Comparison of ENCODE assay signal across 2 cellular contexts in the genomic region with DNA sequence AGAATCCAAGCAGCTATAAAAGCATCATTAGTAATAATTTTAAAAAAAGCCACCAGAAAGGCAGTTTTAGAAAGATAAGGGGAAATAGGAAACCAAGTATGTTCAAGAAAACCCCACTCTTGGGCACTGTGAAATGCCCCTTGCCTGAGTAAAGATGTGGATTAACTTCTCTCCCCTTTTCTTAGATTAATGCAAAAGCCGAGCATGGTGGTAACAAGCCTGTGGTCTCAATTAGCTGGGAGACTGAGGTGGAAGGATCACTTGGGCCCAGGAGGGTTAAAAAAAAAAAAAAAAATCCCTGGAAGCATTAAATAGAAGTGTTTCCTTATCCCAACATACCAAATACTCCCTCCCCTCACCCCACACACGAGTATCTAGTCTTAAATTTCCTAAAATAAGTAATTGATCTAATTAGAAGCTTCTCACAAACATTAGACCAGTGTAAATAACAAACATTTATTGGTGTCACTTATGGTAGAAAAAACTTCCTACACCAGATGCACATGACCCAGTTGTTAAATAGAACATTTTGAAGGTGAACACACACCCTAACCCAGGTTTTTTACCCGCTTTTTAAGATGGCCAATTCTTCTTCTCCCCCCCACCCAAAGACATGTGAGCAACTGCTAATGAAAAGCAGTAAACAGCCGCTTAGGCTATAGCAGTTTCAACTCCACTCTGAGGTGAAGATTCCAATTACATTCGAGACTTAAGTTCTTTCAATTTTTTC.
TF ChIP-seq lines count a peak whose summit lies in the region.

No MANE protein-coding gene starts in this region.

TF ChIP-seq in SK-N-SH, 30 proteins besides CTCF, POLR2A, EP300 and RAD21 (continued from another document):
- TF ChIP-seq REST (IDR thresholded peaks at IDR 0.05; ENCODE audit: low read depth, low read length): no peak
- no peak for TF ChIP-seq SIN3A (IDR thresholded peaks at IDR 0.05; ENCODE audit: borderline replicate concordance, low read depth, low read length)
- no peak for TF ChIP-seq TEAD4 (IDR thresholded peaks at IDR 0.05; ENCODE audit: borderline replicate concordance, insufficient read depth)
- no peak for TF ChIP-seq ZBTB33 (IDR thresholded peaks at IDR 0.05; ENCODE audit: borderline replicate concordance, low read depth)
- TF ChIP-seq MXI1 (IDR thresholded peaks at IDR 0.05; ENCODE audit: low read depth, low read length): no peak
- TF ChIP-seq, protein P1, sequence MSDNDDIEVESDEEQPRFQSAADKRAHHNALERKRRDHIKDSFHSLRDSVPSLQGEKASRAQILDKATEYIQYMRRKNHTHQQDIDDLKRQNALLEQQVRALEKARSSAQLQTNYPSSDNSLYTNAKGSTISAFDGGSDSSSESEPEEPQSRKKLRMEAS (IDR thresholded peaks at IDR 0.05; ENCODE audit: low read depth): no peak
- no peak for TF ChIP-seq EZH2phosphoT487 (IDR thresholded peaks at IDR 0.05; ENCODE audit: borderline replicate concordance, low read depth)
- TF ChIP-seq RXRA (IDR thresholded peaks at IDR 0.05; ENCODE audit: borderline replicate concordance, low read depth): no peak
- TF ChIP-seq RCOR1 (IDR thresholded peaks at IDR 0.05; ENCODE audit: low read length): no peak
- TF ChIP-seq, protein P2, sequence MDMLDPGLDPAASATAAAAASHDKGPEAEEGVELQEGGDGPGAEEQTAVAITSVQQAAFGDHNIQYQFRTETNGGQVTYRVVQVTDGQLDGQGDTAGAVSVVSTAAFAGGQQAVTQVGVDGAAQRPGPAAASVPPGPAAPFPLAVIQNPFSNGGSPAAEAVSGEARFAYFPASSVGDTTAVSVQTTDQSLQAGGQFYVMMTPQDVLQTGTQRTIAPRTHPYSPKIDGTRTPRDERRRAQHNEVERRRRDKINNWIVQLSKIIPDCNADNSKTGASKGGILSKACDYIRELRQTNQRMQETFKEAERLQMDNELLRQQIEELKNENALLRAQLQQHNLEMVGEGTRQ (IDR thresholded peaks at IDR 0.05; ENCODE audit: borderline replicate concordance, low read depth, low read length): no peak
- TF ChIP-seq GABPA (IDR thresholded peaks at IDR 0.05; ENCODE audit: low read depth): no peak
- TF ChIP-seq USF1 (IDR thresholded peaks at IDR 0.05; ENCODE audit: borderline replicate concordance, low read depth): no peak
- TF ChIP-seq TAF1 (IDR thresholded peaks at IDR 0.05; ENCODE audit: borderline replicate concordance, low read depth, low read length): no peak
- no peak for TF ChIP-seq FOXM1 (IDR thresholded peaks at IDR 0.05; ENCODE audit: low read depth)
- TF ChIP-seq, protein P3, sequence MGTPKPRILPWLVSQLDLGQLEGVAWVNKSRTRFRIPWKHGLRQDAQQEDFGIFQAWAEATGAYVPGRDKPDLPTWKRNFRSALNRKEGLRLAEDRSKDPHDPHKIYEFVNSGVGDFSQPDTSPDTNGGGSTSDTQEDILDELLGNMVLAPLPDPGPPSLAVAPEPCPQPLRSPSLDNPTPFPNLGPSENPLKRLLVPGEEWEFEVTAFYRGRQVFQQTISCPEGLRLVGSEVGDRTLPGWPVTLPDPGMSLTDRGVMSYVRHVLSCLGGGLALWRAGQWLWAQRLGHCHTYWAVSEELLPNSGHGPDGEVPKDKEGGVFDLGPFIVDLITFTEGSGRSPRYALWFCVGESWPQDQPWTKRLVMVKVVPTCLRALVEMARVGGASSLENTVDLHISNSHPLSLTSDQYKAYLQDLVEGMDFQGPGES (IDR thresholded peaks at IDR 0.05; ENCODE audit: low read depth, low read length): no peak

TF ChIP-seq in SK-N-SH treated with all-trans-retinoic acid at 6 μM for 48 hours, 23 proteins besides CTCF, POLR2A, EP300 and RAD21 (continued from another document):
- TF ChIP-seq TSHZ2 (CRISPR knock-in tag; IDR thresholded peaks at IDR 0.05) (no peak), TOX (CRISPR knock-in tag; IDR thresholded peaks at IDR 0.05; ENCODE audit: borderline replicate concordance) (no peak), PATZ1 (CRISPR knock-in tag; IDR thresholded peaks at IDR 0.05; ENCODE audit: borderline replicate concordance) (no peak), OSR1 (CRISPR knock-in tag; IDR thresholded peaks at IDR 0.05) (no peak), GLIS3 (CRISPR knock-in tag; IDR thresholded peaks at IDR 0.05) (no peak)
- TF ChIP-seq, protein P4, sequence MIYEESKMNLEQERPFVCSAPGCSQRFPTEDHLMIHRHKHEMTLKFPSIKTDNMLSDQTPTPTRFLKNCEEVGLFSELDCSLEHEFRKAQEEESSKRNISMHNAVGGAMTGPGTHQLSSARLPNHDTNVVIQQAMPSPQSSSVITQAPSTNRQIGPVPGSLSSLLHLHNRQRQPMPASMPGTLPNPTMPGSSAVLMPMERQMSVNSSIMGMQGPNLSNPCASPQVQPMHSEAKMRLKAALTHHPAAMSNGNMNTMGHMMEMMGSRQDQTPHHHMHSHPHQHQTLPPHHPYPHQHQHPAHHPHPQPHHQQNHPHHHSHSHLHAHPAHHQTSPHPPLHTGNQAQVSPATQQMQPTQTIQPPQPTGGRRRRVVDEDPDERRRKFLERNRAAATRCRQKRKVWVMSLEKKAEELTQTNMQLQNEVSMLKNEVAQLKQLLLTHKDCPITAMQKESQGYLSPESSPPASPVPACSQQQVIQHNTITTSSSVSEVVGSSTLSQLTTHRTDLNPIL (CRISPR knock-in tag; IDR thresholded peaks at IDR 0.05; ENCODE audit: low read depth): no peak
TF ChIP-seq in SK-N-SH treated with all-trans-retinoic acid at 6 μM for 48 hours: peak in this region for 0.
